In the genomic region with DNA sequence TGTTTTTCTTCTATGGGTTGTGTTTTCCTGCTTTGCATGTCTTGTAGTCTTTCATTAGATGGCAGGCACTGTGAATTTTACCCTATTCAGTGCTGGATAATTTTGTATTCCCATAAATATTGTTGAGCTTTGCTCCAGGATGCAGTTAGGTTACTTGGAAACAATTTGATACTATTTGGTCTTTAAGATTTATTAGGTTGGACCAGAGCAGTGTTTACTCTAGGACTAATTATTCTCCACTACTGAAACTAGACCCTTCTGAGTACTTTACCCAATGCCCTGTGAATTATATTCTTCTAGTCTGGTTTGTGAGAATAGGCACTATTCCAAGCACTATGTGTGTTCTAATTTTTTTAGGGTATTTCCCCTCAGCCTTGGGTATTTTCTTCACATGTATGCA, we compare ENCODE assay signal across 22 cellular contexts. TPM values are rescaled to one million over a fixed set of nuclear protein-coding genes. Genes with fewer than 3 reads are reported as not detected.
DNase-seq lines count a peak whose midpoint lies in the region; ATAC-seq and TF ChIP-seq lines count a peak whose summit lies in the region.
"Had no signal": no experiment of that assay in that cellular context is flagged by ENCODE, and none has a peak within 500 bp of the region (broad histone marks: within the 10 kb centered on the region; RNA-seq: fewer than 3 reads in every experiment).

No MANE protein-coding gene starts in this region.

- peaks cover 0 to 4% (median 0%) of the 10 kb centered on the region in 9 donors for H3K9me3 Mint-ChIP-seq in naive thymus-derived CD8-positive, alpha-beta T cell
- H3K9me3 Mint-ChIP-seq: activated B cell treated with CpG ODN at 0.5 μM for 24 hours; stimulated activated naive B cell treated with anti-CD40 and anti-IgM and Interleukin-4, amounts not matched to agents 10 μg/mL and 1 μg/mL and 100 μg/mL, for 72 hours had no signal

- H3K4me1 Mint-ChIP-seq in naive thymus-derived CD8-positive, alpha-beta T cell, result peaks cover 31 to 63% (median 60%) of the 10 kb centered on the region in 4 donors
- H3K4me1 Mint-ChIP-seq: brain had no signal

- no peaks in the 10 kb centered on the region for H3K79me2 ChIP-seq in OCI-LY3 (ENCODE audit: low read length)

- no peak for TF ChIP-seq CTCF in 22Rv1 (IDR thresholded peaks at IDR 0.05)
- no peak for TF ChIP-seq CTCF in GM10266 (IDR thresholded peaks at IDR 0.05; ENCODE audit: control insufficient read depth, insufficient read depth, low read depth, missing control alignments)
- no peak for TF ChIP-seq CTCF in OCI-LY3 (IDR thresholded peaks at IDR 0.05; ENCODE audit: low read depth, low read length)

- no peaks in the 10 kb centered on the region for H3K36me3 ChIP-seq in OCI-LY3 (replicated peaks; ENCODE audit: low read depth, low read length)
- H3K36me3 ChIP-seq: uterus had no signal

- H3K9ac ChIP-seq in OCI-LY3 (ENCODE audit: low read length), result no peak overlapping the region

- DNase-seq in GM10266 (ENCODE audit: extremely low spot score), result peak; percentile 37
- no peak for DNase-seq in naive thymus-derived CD8-positive, alpha-beta T cell
- no peak for DNase-seq in activated CD4-positive, alpha-beta T cell treated with anti-CD3 and anti-CD28 coated beads, Interleukin-2, amount 50 U/mL, for 4 hours
- DNase-seq: activated B cell treated with CpG ODN at 0.5 μM for 24 hours; activated CD8-positive, alpha-beta memory T cell treated with anti-CD3 and anti-CD28 coated beads, Interleukin-2, amount 50 U/mL, for 48 hours; effector CD8-positive, alpha-beta T cell; H7; mesenchymal stem cell; NCI-H187; NCI-H2227 treated with DMSO at 0.1 percent for 48 hours; stimulated activated CD4-positive, alpha-beta T cell treated with anti-CD3 and anti-CD28 coated beads, Interleukin-2, amount 100 ng/mL, for 48 hours; stimulated activated naive B cell treated with anti-CD40 and anti-IgM and Interleukin-4, amounts not matched to agents 10 μg/mL and 1 μg/mL and 100 μg/mL, for 72 hours; T-helper 9 cell; testis; uterus had no signal

- H3K4me3 Mint-ChIP-seq in naive thymus-derived CD8-positive, alpha-beta T cell, result peak overlapping the region in 3 of 10 donors; percentile 6 to 50 (median 46)
- H3K4me3 Mint-ChIP-seq: brain had no signal

- H3K9me3 ChIP-seq in OCI-LY3 (ENCODE audit: insufficient read depth, low read length), result no peaks in the 10 kb centered on the region
- H3K9me3 ChIP-seq: testis, uterus had no signal

- H3K27me3 ChIP-seq in OCI-LY3 (ENCODE audit: low read depth, low read length), result no peaks in the 10 kb centered on the region
- H3K27me3 ChIP-seq: testis, uterus had no signal

- peaks cover 7 to 34% (median 25%) of the 10 kb centered on the region in 3 donors for H3K36me3 Mint-ChIP-seq in naive thymus-derived CD8-positive, alpha-beta T cell

- H2AFZ ChIP-seq in OCI-LY3 (ENCODE audit: low read depth, low read length), result no peak overlapping the region

- H4K20me1 ChIP-seq in OCI-LY3 (ENCODE audit: insufficient read depth, low read length), result no peaks in the 10 kb centered on the region

- peaks cover 0 to 1% (median 0%) of the 10 kb centered on the region in 5 donors for H3K27me3 Mint-ChIP-seq in naive thymus-derived CD8-positive, alpha-beta T cell
- H3K27me3 Mint-ChIP-seq: activated B cell treated with CpG ODN at 0.5 μM for 24 hours; brain; stimulated activated naive B cell treated with anti-CD40 and anti-IgM and Interleukin-4, amounts not matched to agents 10 μg/mL and 1 μg/mL and 100 μg/mL, for 72 hours had no signal

- H3K4me3 ChIP-seq in OCI-LY3 (ENCODE audit: low read length), result no peak overlapping the region; the same call in 1 of the 2 replicates
- H3K4me3 ChIP-seq: testis, uterus had no signal

- H3K4me2 ChIP-seq in OCI-LY3 (ENCODE audit: low read length), result peak overlapping the region; percentile 53

- peaks cover 28% of the 10 kb centered on the region for H3K4me1 ChIP-seq in OCI-LY3 (ENCODE audit: low read length)
- H3K4me1 ChIP-seq: testis, uterus had no signal

- POLR2A ChIA-PET in naive thymus-derived CD8-positive, alpha-beta T cell (lab: Charles Lee), result interaction anchor here (0.6 to 0.8 kb wide), 3 partner anchors 13 to 79 kb away, joined by 3 to 4 read pairs (median 4); no protein-coding TSS in a partner anchor

- H3K27ac Mint-ChIP-seq in naive thymus-derived CD8-positive, alpha-beta T cell, result peak overlapping the region in 8 of 10 donors; percentile 29 to 86 (median 66)
- H3K27ac Mint-ChIP-seq: activated B cell treated with CpG ODN at 0.5 μM for 24 hours; activated T-helper 2 cell treated with anti-CD3 and anti-CD28 coated beads, Interferon-gamma antibody, Interleukin-2, Interleukin-4, amounts not matched to agents 10 μg/mL and 5 μg/mL and 100 μg/mL, durations not matched to agents 14 hours and 24 hours and 36 hours; brain had no signal

- no peak for ATAC-seq in naive thymus-derived CD8-positive, alpha-beta T cell
- ATAC-seq in HG02623 (IDR thresholded peaks at IDR 0.05; ENCODE audit: unreplicated experiment) (no peak), HG02798 (IDR thresholded peaks at IDR 0.05; ENCODE audit: poor library complexity, unreplicated experiment) (no peak)
- ATAC-seq: left lobe of liver had no signal

- H3K27ac ChIP-seq in 22Rv1 (peak overlapping the region; percentile 68), OCI-LY3 (ENCODE audit: low read length) (0 out of 2 replicates have a peak overlapping the region, but pooled peaks have one; percentile 10)
- H3K27ac ChIP-seq: testis, uterus had no signal

RNA-seq across cellular contexts. Expression of gene TASOR, which starts 37.8 kb away (rescaled TPM):
- total RNA-seq in naive thymus-derived CD8-positive, alpha-beta T cell, result 100 to 1,000 TPM; 101 to 103 TPM
- 10 to 100 TPM; 25.1 to 32.0 (median 29.6) TPM for polyA plus RNA-seq in naive thymus-derived CD8-positive, alpha-beta T cell
